In the genomic region with DNA sequence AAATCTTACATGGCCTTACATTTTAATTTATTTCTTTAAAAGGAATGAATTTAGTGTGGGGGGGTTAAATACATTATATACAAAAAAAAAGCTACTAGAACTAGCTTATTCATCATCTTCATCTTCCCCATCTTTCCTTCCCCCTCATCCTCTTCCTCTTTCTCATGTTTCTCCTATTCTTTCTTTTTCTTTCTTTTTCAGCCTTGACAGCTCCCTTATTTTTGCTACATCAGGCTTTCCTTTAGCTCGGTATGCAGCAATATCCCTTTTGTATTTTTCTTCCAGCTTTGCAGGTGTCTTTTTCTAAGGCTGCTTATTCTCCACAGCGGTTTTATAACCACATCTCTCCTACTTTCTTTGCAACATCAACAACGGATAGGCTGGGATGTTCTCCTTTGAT, we compare ENCODE assay signal across 40 cellular contexts. TPM values are rescaled to one million over a fixed set of nuclear protein-coding genes. Genes with fewer than 3 reads are reported as not detected.
"Had no signal": no experiment of that assay in that cellular context is flagged by ENCODE, and none has a peak within 500 bp of the region (broad histone marks: within the 10 kb centered on the region; RNA-seq: fewer than 3 reads in every experiment).

No MANE protein-coding gene starts in this region.

- DNase-seq: Kasumi-1, MG63, MM.1S, MV-4-11, NCI-H1048, NCI-H1092, NCI-H1092 treated with DMSO at 0.1 percent for 48 hours, NCI-H1105, NCI-H1105 treated with DMSO at 0.1 percent for 48 hours, NCI-H1417, NCI-H1417 treated with DMSO at 0.1 percent for 48 hours, NCI-H1436, NCI-H1436 treated with DMSO at 0.1 percent for 48 hours, NCI-H146, NCI-H1694, NCI-H1694 treated with DMSO at 0.1 percent for 48 hours, NCI-H187, NCI-H187 treated with DMSO at 0.1 percent for 48 hours, NCI-H1930, NCI-H2029, NCI-H2029 treated with DMSO at 0.1 percent for 48 hours, NCI-H2081, NCI-H2081 treated with DMSO at 0.1 percent for 48 hours, NCI-H2107, NCI-H2171, NCI-H2171 treated with DMSO at 0.1 percent for 48 hours, NCI-H2227 treated with DMSO at 0.1 percent for 48 hours, NCI-H226, NCI-H345, NCI-H446, NCI-H446 treated with DMSO at 0.1 percent for 48 hours, NCI-H510A, NCI-H510A treated with DMSO at 0.1 percent for 48 hours, NCI-H524, NCI-H524 treated with DMSO at 0.1 percent for 48 hours, NCI-H526 had no signal

- H3K9me3 ChIP-seq: MG63 had no signal

- H3K27me3 ChIP-seq: MG63 had no signal

- H3K36me3 ChIP-seq: MG63 had no signal

- H3K4me3 ChIP-seq: MG63 had no signal

RNA-seq across cellular contexts. Expression of gene SLC28A1, which starts 55.9 kb away (rescaled TPM):
- total RNA-seq: LHCN-M2, M059J, MCF 10A, NCI-H460 had no signal
